Comparison of ENCODE assay signal across 10 cellular contexts in genomic region chr9:105246656-105247162, GRCh38. TPM values are rescaled to one million over a fixed set of nuclear protein-coding genes. Genes with fewer than 3 reads are reported as not detected.
DNase-seq lines count a peak whose midpoint lies in the region; ATAC-seq and TF ChIP-seq lines count a peak whose summit lies in the region.
"Had no signal": no experiment of that assay in that cellular context is flagged by ENCODE, and none has a peak within 500 bp of the region (broad histone marks: within the 10 kb centered on the region; RNA-seq: fewer than 3 reads in every experiment).

No MANE protein-coding gene starts in this region.

- CTCF ChIA-PET in WTC11 (lab: Charles Lee): no interaction called here

- TF ChIP-seq CTCF in cardiac muscle cell (IDR thresholded peaks at IDR 0.05; ENCODE audit: low read depth, low read length) (no peak), heart right ventricle (IDR thresholded peaks at IDR 0.05) (no peak), WTC11 (IDR thresholded peaks at IDR 0.05) (no peak), transverse colon (IDR thresholded peaks at IDR 0.05) (no peak)

- no peak for TF ChIP-seq EP300 in transverse colon (IDR thresholded peaks at IDR 0.05; ENCODE audit: low read depth)

- H3K9me3 ChIP-seq in cardiac muscle cell (ENCODE audit: low read depth) (no peaks in the 10 kb centered on the region), heart right ventricle (peaks cover 0 to 6% (median 0%) of the 10 kb centered on the region in 11 donors), transverse colon (no peaks in the 10 kb centered on the region)

- no peaks in the 10 kb centered on the region for H3K9me3 Mint-ChIP-seq in WTC11

- H3K36me3 ChIP-seq in cardiac muscle cell: no peaks in the 10 kb centered on the region
- H3K36me3 ChIP-seq in heart right ventricle: no peaks in the 10 kb centered on the region
- H3K36me3 ChIP-seq in transverse colon: no peaks in the 10 kb centered on the region

- 49 to 56% methylated on average over 5 of the region's 5 CpGs for WGBS in heart right ventricle, 2 donors
- WGBS in transverse colon (ENCODE audit: low coverage in 1 of 2), 2 donors: 42 to 44% methylated on average over 5 of the region's 5 CpGs

- no peak overlapping the region for H3K27ac ChIP-seq in cardiac muscle cell
- H3K27ac ChIP-seq in heart right ventricle: peak overlapping the region in 4 of 10 donors; percentile 67 to 89 (median 80)
- peak overlapping the region; percentile 94 to 97 (median 95) for H3K27ac ChIP-seq in transverse colon

- peak overlapping the region; percentile 85 for H3K4me3 Mint-ChIP-seq in WTC11

- POLR2A ChIA-PET in WTC11 (lab: Charles Lee): interaction anchor here (0.7 kb wide), 1 partner anchor 356 kb away, joined by 4 read pairs; no protein-coding TSS in a partner anchor

- ATAC-seq in heart right ventricle: no peak
- ATAC-seq in WTC11: no peak
- ATAC-seq in GM18868 (IDR thresholded peaks at IDR 0.05; ENCODE audit: unreplicated experiment): no peak

- H3K27me3 ChIP-seq in cardiac muscle cell (no peaks in the 10 kb centered on the region), heart right ventricle (no peaks in the 10 kb centered on the region), transverse colon (no peaks in the 10 kb centered on the region)

- TF ChIP-seq POLR2A in transverse colon (IDR thresholded peaks at IDR 0.05): no peak

- intact Hi-C loops in heart right ventricle (cut with DNase I) (loop anchor here in 5 of 10 donors (5.0 to 10.0 kb wide), 7 partner anchors 46 to 382 kb away; partner anchors contain the start of gene ABCA1 (in 3 of the 5)), transverse colon (cut with DNase I; ENCODE audit: low total_unique reads) (no loop called here)

- H3K4me1 ChIP-seq in cardiac muscle cell (ENCODE audit: low read depth) (peaks cover 46% of the 10 kb centered on the region), heart right ventricle (peaks cover 0 to 50% (median 32%) of the 10 kb centered on the region in 9 donors), transverse colon (peaks cover 4 to 76% (median 38%) of the 10 kb centered on the region in 4 donors)

- H3K4me1 Mint-ChIP-seq in WTC11: peaks cover 74% of the 10 kb centered on the region

- H3K36me3 Mint-ChIP-seq in WTC11: no peaks in the 10 kb centered on the region

- peak overlapping the region; percentile 83 for H3K4me3 ChIP-seq in cardiac muscle cell
- H3K4me3 ChIP-seq in heart right ventricle: peak overlapping the region in 4 of 10 donors; percentile 62 to 86 (median 82)
- peak overlapping the region in 2 of 4 donors; percentile 79 to 99 for H3K4me3 ChIP-seq in transverse colon

- H3K27ac Mint-ChIP-seq in WTC11: no peak overlapping the region

- peak in 1 of 2 donors; percentile 37 for DNase-seq in cardiac muscle cell (ENCODE audit: low read depth in 1 of 2, low spot score in 1 of 2)
- no peak for DNase-seq in heart right ventricle
- no peak for DNase-seq in WTC11 (ENCODE audit: low spot score)
- peak; percentile 52 for DNase-seq in inferior parietal cortex (ENCODE audit: extremely low spot score)
- no peak for DNase-seq in transverse colon
- no peak for DNase-seq in activated T-cell treated with anti-CD3 and anti-CD28 coated beads for 4 hours
- no peak for DNase-seq in activated CD8-positive, alpha-beta memory T cell treated with anti-CD3 and anti-CD28 coated beads for 24 hours
- DNase-seq: activated CD4-positive, alpha-beta T cell treated with anti-CD3 and anti-CD28 coated beads, Interleukin-2, amount 50 U/mL, for 1 hour; stimulated activated CD8-positive, alpha-beta memory T cell treated with anti-CD3 and anti-CD28 coated beads, Interleukin-4, amount 100 ng/mL, for 48 hours had no signal

- H3K27me3 Mint-ChIP-seq in WTC11 (ENCODE audit: low read depth): no peaks in the 10 kb centered on the region

- in situ Hi-C loops in transverse colon (cut with MboI; ENCODE audit: low pct_ligation_motif_present in 1 of 4, low pct_unique_long_range_greater_than_20kb in 1 of 4, low sequenced_read_pairs in 3 of 4): loop anchor here in 1 of 4 donors (10.0 kb wide), 1 partner anchor 322 kb away; the partner anchor contains the start of gene ABCA1

TF ChIP-seq in WTC11, 78 proteins besides CTCF, POLR2A, EP300 and RAD21:
- TF ChIP-seq, protein P1, sequence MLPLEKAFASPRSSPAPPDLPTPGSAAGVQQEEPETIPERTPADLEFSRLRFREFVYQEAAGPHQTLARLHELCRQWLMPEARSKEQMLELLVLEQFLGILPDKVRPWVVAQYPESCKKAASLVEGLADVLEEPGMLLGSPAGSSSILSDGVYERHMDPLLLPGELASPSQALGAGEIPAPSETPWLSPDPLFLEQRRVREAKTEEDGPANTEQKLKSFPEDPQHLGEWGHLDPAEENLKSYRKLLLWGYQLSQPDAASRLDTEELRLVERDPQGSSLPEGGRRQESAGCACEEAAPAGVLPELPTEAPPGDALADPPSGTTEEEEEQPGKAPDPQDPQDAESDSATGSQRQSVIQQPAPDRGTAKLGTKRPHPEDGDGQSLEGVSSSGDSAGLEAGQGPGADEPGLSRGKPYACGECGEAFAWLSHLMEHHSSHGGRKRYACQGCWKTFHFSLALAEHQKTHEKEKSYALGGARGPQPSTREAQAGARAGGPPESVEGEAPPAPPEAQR (CRISPR knock-in tag; IDR thresholded peaks at IDR 0.05): no peak
- no peak for TF ChIP-seq CREB1 (CRISPR knock-in tag; IDR thresholded peaks at IDR 0.05)
TF ChIP-seq in WTC11: peak in this region for 0.

RNA-seq across cellular contexts. Expression of gene SLC44A1, which starts 2.3 kb away (rescaled TPM):
- 29.4 and 38.7 TPM in 2 replicates for total RNA-seq in cardiac muscle cell
- 32.4 and 54.2 TPM in 2 replicates for polyA plus RNA-seq in cardiac muscle cell
- 10 to 100 TPM; 12.6 to 29.0 (median 19.0) TPM for total RNA-seq in heart right ventricle
- polyA plus RNA-seq in heart right ventricle: 10 to 100 TPM in 1 of 2 donors, 1 to 10 TPM in 1; 6.1 to 12.5 TPM
- total RNA-seq in WTC11 (2021): 45.9 to 48.9 TPM (median 47.6 TPM) in 3 replicates
- total RNA-seq in transverse colon: 10 to 100 TPM; 39.3 to 94.1 (median 58.3) TPM
